In genomic region chr12:41365653-41366131, GRCh38 we compare ENCODE assay signal across 16 cellular contexts.
DNase-seq lines count a peak whose midpoint lies in the region; ATAC-seq, FAIRE-seq and TF ChIP-seq lines count a peak whose summit lies in the region.
"Had no signal": no experiment of that assay in that cellular context is flagged by ENCODE, and none has a peak within 500 bp of the region (broad histone marks: within the 10 kb centered on the region; RNA-seq: fewer than 3 reads in every experiment).

No MANE protein-coding gene starts in this region.

- H3K4me1 ChIP-seq in Karpas-422 (ENCODE audit: low read length) (0 out of 2 replicates have a peak, but pooled peaks cover 6% of the 10 kb centered on the region), HepG2 (ENCODE audit: insufficient read depth, low read length) (no peaks in the 10 kb centered on the region)

- H4K20me1 ChIP-seq in Karpas-422 (ENCODE audit: insufficient read depth, low read depth, low read length) (no peaks in the 10 kb centered on the region), HepG2 (ENCODE audit: insufficient read depth, low read length) (no peaks in the 10 kb centered on the region)

- H2AFZ ChIP-seq in Karpas-422 (ENCODE audit: low read length): peak overlapping the region; percentile 1; the same call in 1 of the 2 replicates
- no peak overlapping the region for H2AFZ ChIP-seq in HepG2 (ENCODE audit: low read length)

- H3K9me3 ChIP-seq in Karpas-422 (ENCODE audit: low read length) (peaks cover 9% of the 10 kb centered on the region; the same call in 1 of the 2 replicates), HepG2 (ENCODE audit: low read length) (peaks cover 10% of the 10 kb centered on the region; the same call in 1 of the 2 replicates)

- no peak for ATAC-seq in GM18519 (IDR thresholded peaks at IDR 0.05; ENCODE audit: low FRiP score, unreplicated experiment)
- ATAC-seq in HepG2: no peak
- no peak for ATAC-seq in GM19397 (IDR thresholded peaks at IDR 0.05; ENCODE audit: unreplicated experiment)
- ATAC-seq: natural killer cell treated with Interleukin-12 subunit alpha and Interleukin-12 subunit beta and Interleukin-15 and Interleukin-18, amount 100 ng/mL, for 72 hours had no signal

- H3K4me2 ChIP-seq in Karpas-422 (ENCODE audit: low read depth, low read length, poor library complexity, severe bottlenecking): no peak overlapping the region
- H3K4me2 ChIP-seq in HepG2 (ENCODE audit: low read depth, low read length): no peak overlapping the region

- no peak for TF ChIP-seq CTCF in HepG2 (CRISPR knock-in tag; IDR thresholded peaks at IDR 0.05)

- peak; percentile 3 for DNase-seq in COLO668 (lab: John Stamatoyannopoulos, UW; ENCODE audit: unreplicated experiment)
- no peak for DNase-seq in Karpas-422
- peak; percentile 97 for DNase-seq in NCI-H82 treated with DMSO at 0.1 percent for 48 hours (lab: John Stamatoyannopoulos, UW; ENCODE audit: unreplicated experiment)
- DNase-seq in iris pigment epithelial cell (ENCODE audit: low read depth): peak; percentile 9
- no peak for DNase-seq in dermis blood vessel endothelial cell
- no peak for DNase-seq in HepG2 (ENCODE audit: low spot score)
- DNase-seq: activated CD4-positive, alpha-beta T cell treated with anti-CD3 and anti-CD28 coated beads for 48 hours; activated naive CD4-positive, alpha-beta T cell treated with Interleukin-2 at 50 U/mL for 16 hours; H7; mammary epithelial cell; NCI-H2227 treated with DMSO at 0.1 percent for 48 hours had no signal

- POLR2A ChIA-PET in HepG2 (lab: Yijun Ruan, JAX): no interaction called here

- no peaks in the 10 kb centered on the region for H3K9me2 ChIP-seq in Karpas-422 (replicated peaks; ENCODE audit: insufficient read depth, low read length)

- H3K36me3 ChIP-seq in Karpas-422 (ENCODE audit: insufficient read depth, low read length) (no peaks in the 10 kb centered on the region), HepG2 (replicated peaks in 1 of 2; ENCODE audit: control insufficient read depth in 1 of 2, insufficient read depth in 2 of 2, low read length in 2 of 2) (no peaks in the 10 kb centered on the region)

- WGBS in HepG2 (ENCODE audit: low lambda C conversion rate): 0% methylated on average over 2 of the region's 2 CpGs

- CTCF ChIA-PET in HepG2 (lab: Yijun Ruan, JAX; ENCODE audit: low intra/inter-chr PET ratio, low total read pairs): no interaction called here

- no peak for FAIRE-seq in HepG2 (lab: Jason Lieb, UNC)

- TF ChIP-seq POLR2A in HepG2 (IDR thresholded peaks at IDR 0.05; ENCODE audit: insufficient read depth in 1 of 2, low read depth in 2 of 2, low read length in 2 of 2): no peak

- H3K4me3 ChIP-seq in Karpas-422 (ENCODE audit: low read length) (no peak overlapping the region), HepG2 (replicated peaks in 1 of 3; ENCODE audit: insufficient read depth in 1 of 3, low read depth in 2 of 3, low read length in 3 of 3) (no peak overlapping the region)
- H3K4me3 ChIP-seq: coronary artery, SK-N-MC had no signal

- H3K27ac ChIP-seq in Karpas-422 (ENCODE audit: low read length): no peak overlapping the region
- no peak overlapping the region for H3K27ac ChIP-seq in HepG2 (ENCODE audit: extremely low read length, insufficient read depth, low read length)
- H3K27ac ChIP-seq: coronary artery, SK-N-MC had no signal

- TF ChIP-seq EP300 in HepG2 (IDR thresholded peaks at IDR 0.05; ENCODE audit: low read depth in 2 of 2, low read length in 2 of 2) (no peak), HepG2 (CRISPR knock-in tag; IDR thresholded peaks at IDR 0.05; ENCODE audit: borderline replicate concordance) (no peak)

- H3K27me3 ChIP-seq in Karpas-422 (ENCODE audit: low read length): no peaks in the 10 kb centered on the region
- no peaks in the 10 kb centered on the region for H3K27me3 ChIP-seq in HepG2 (ENCODE audit: control insufficient read depth in 1 of 2, insufficient read depth in 2 of 2, low read length in 2 of 2)

- no TSS peak for BruUV-seq in HepG2 (replicated peaks; lab: Mats Ljungman, UMichigan)

- in situ Hi-C loops in HepG2 (cut with HindIII; ENCODE audit: extremely low pct_ligation_motif_present, low pct_unique_long_range_greater_than_20kb): no loop called here

- intact Hi-C loops in HepG2 (cut with micrococcal nuclease; ENCODE audit: unreplicated experiment): no loop called here

- H3K9ac ChIP-seq in Karpas-422 (ENCODE audit: low read length) (no peak overlapping the region), HepG2 (ENCODE audit: insufficient read depth, low read depth, low read length) (no peak overlapping the region)

- TF ChIP-seq RAD21 in HepG2 (CRISPR knock-in tag; IDR thresholded peaks at IDR 0.05): no peak

- no peaks in the 10 kb centered on the region for H3K79me2 ChIP-seq in Karpas-422 (ENCODE audit: low read length)
- no peaks in the 10 kb centered on the region for H3K79me2 ChIP-seq in HepG2 (ENCODE audit: insufficient read depth, low read length)

TF ChIP-seq in HepG2, 621 proteins besides CTCF, POLR2A, EP300 and RAD21:
- TF ChIP-seq ZNF264 (CRISPR knock-in tag; IDR thresholded peaks at IDR 0.05): no peak
- no peak for TF ChIP-seq KLF6 (CRISPR knock-in tag; IDR thresholded peaks at IDR 0.05)

Comparison
In these comparisons a context has a peak if more than half of its experiments do, and no peak if none do; other contexts are left out.
1. DNase-seq: peak in COLO668 (single experiment), NCI-H82 treated with DMSO at 0.1 percent for 48 hours (single experiment) and iris pigment epithelial cell (single experiment); none in Karpas-422 (single experiment), dermis blood vessel endothelial cell (single experiment) and HepG2 (single experiment).